Comparison of ENCODE assay signal across 1 cellular context in the genomic region with DNA sequence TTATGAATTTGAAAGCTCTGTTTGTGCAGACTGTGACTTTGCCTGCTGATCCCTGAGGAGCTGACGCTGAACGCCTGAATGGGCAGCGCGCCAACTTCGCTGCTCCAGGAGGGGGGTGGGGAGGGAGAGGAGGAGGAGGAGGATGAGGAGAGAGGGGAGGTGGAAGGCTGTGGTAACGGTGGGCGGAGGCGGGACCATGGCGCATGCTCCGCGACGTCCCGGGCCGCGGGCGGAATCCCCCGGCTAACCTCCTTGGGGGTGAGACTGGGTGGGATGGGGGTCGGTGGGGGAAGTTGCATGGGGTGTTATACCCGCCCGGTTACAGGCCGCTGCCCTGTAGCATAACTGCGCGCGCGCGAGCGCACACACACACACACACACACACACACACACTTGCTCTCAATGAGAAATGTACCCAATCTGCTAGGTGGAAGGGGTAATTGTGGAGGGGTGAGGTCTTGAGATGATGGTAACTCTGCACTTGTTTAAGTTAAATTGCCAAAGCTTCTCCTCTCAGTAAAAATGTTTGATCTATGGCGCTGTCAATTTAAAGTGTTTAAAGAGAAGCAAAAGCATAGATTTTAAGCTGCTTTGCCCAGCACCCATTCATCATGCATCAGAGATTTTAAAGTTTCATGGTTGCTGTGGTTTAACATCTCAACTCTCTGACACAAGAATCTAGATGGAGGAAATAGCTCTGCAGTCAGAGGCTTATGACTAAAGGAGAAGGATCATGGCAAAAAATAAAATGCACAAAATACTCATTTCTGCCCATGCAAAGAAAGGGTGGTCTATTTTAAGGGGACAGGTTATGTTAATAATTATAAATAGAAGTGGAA.
TF ChIP-seq lines count a peak whose summit lies in the region.

No MANE protein-coding gene starts in this region.

TF ChIP-seq in HepG2, 621 proteins besides CTCF, POLR2A, EP300 and RAD21 (continued from another document):
- TF ChIP-seq MAZ (IDR thresholded peaks at IDR 0.05; ENCODE audit: borderline replicate concordance, low read depth, low read length) (peak; percentile 54; the same call in 1 of the 2 replicates), MAZ (CRISPR knock-in tag; IDR thresholded peaks at IDR 0.05; ENCODE audit: low read depth) (no peak), ZNF644 (CRISPR knock-in tag; IDR thresholded peaks at IDR 0.05; ENCODE audit: low read depth) (no peak), SIN3B (IDR thresholded peaks at IDR 0.05; ENCODE audit: low read length) (no peak), NR2C2 (CRISPR knock-in tag; IDR thresholded peaks at IDR 0.05; ENCODE audit: borderline replicate concordance) (no peak), HNRNPK (IDR thresholded peaks at IDR 0.05; ENCODE audit: low read depth, low read length, poor library complexity, severe bottlenecking) (peak; percentile 59), ZMYM4 (CRISPR knock-in tag; IDR thresholded peaks at IDR 0.05) (0 out of 2 replicates have a peak, but pooled peaks have one; percentile 16), ZNF282 (IDR thresholded peaks at IDR 0.05; ENCODE audit: partially characterized antibody) (no peak), ZSCAN25 (CRISPR knock-in tag; IDR thresholded peaks at IDR 0.05) (0 out of 2 replicates have a peak, but pooled peaks have one; percentile 32), ATF7 (IDR thresholded peaks at IDR 0.05) (no peak), ATF7 (CRISPR knock-in tag; IDR thresholded peaks at IDR 0.05) (no peak)
- TF ChIP-seq, protein P1, sequence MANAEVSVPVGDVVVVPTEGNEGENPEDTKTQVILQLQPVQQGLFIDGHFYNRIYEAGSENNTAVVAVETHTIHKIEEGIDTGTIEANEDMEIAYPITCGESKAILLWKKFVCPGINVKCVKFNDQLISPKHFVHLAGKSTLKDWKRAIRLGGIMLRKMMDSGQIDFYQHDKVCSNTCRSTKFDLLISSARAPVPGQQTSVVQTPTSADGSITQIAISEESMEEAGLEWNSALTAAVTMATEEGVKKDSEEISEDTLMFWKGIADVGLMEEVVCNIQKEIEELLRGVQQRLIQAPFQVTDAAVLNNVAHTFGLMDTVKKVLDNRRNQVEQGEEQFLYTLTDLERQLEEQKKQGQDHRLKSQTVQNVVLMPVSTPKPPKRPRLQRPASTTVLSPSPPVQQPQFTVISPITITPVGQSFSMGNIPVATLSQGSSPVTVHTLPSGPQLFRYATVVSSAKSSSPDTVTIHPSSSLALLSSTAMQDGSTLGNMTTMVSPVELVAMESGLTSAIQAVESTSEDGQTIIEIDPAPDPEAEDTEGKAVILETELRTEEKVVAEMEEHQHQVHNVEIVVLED (CRISPR knock-in tag; IDR thresholded peaks at IDR 0.05; ENCODE audit: borderline replicate concordance) = no peak
- TF ChIP-seq, protein P2, sequence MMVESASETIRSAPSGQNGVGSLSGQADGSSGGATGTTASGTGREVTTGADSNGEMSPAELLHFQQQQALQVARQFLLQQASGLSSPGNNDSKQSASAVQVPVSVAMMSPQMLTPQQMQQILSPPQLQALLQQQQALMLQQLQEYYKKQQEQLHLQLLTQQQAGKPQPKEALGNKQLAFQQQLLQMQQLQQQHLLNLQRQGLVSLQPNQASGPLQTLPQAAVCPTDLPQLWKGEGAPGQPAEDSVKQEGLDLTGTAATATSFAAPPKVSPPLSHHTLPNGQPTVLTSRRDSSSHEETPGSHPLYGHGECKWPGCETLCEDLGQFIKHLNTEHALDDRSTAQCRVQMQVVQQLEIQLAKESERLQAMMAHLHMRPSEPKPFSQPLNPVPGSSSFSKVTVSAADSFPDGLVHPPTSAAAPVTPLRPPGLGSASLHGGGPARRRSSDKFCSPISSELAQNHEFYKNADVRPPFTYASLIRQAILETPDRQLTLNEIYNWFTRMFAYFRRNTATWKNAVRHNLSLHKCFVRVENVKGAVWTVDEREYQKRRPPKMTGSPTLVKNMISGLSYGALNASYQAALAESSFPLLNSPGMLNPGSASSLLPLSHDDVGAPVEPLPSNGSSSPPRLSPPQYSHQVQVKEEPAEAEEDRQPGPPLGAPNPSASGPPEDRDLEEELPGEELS (CRISPR knock-in tag; IDR thresholded peaks at IDR 0.05) = no peak
- TF ChIP-seq, protein P3, sequence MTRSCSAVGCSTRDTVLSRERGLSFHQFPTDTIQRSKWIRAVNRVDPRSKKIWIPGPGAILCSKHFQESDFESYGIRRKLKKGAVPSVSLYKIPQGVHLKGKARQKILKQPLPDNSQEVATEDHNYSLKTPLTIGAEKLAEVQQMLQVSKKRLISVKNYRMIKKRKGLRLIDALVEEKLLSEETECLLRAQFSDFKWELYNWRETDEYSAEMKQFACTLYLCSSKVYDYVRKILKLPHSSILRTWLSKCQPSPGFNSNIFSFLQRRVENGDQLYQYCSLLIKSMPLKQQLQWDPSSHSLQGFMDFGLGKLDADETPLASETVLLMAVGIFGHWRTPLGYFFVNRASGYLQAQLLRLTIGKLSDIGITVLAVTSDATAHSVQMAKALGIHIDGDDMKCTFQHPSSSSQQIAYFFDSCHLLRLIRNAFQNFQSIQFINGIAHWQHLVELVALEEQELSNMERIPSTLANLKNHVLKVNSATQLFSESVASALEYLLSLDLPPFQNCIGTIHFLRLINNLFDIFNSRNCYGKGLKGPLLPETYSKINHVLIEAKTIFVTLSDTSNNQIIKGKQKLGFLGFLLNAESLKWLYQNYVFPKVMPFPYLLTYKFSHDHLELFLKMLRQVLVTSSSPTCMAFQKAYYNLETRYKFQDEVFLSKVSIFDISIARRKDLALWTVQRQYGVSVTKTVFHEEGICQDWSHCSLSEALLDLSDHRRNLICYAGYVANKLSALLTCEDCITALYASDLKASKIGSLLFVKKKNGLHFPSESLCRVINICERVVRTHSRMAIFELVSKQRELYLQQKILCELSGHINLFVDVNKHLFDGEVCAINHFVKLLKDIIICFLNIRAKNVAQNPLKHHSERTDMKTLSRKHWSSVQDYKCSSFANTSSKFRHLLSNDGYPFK (CRISPR knock-in tag; IDR thresholded peaks at IDR 0.05; ENCODE audit: borderline replicate concordance) = no peak
